8 cellular contexts compared by ENCODE assay signal in genomic region chr3:167740961-167741587, GRCh38. TPM values are rescaled to one million over a fixed set of nuclear protein-coding genes. Genes with fewer than 3 reads are reported as not detected.
DNase-seq lines count a peak whose midpoint lies in the region; ATAC-seq and TF ChIP-seq lines count a peak whose summit lies in the region.

No MANE protein-coding gene starts in this region.

- peaks cover 16% of the 10 kb centered on the region for H3K27me3 Mint-ChIP-seq in type B pancreatic cell

- peak; percentile 64 for TF ChIP-seq CTCF in type B pancreatic cell (conservative IDR thresholded peaks at IDR 0.05)

- H3K36me3 Mint-ChIP-seq in activated naive CD4-positive, alpha-beta T cell treated with anti-CD3 and anti-CD28 coated beads, Interleukin-2, amount 50 U/mL, for 72 hours = no peaks in the 10 kb centered on the region
- H3K36me3 Mint-ChIP-seq in type B pancreatic cell = no peaks in the 10 kb centered on the region

- ATAC-seq in GM18870 (IDR thresholded peaks at IDR 0.05; ENCODE audit: unreplicated experiment) (peak; percentile 87), HG02973 (IDR thresholded peaks at IDR 0.05; ENCODE audit: unreplicated experiment) (peak; percentile 86)
- peak; percentile 41 to 79 for ATAC-seq in activated naive CD4-positive, alpha-beta T cell treated with anti-CD3 and anti-CD28 coated beads, Interleukin-2, amount 50 U/mL, for 72 hours

- no peak overlapping the region for H3K4me3 Mint-ChIP-seq in type B pancreatic cell

- peak; percentile 71 for DNase-seq in DMS 273 (lab: John Stamatoyannopoulos, UW; ENCODE audit: unreplicated experiment)
- DNase-seq in NCI-H2107 (lab: John Stamatoyannopoulos, UW) = peak; percentile 24
- DNase-seq in activated naive CD4-positive, alpha-beta T cell treated with anti-CD3 and anti-CD28 coated beads, Interleukin-2, amount 50 U/mL, for 72 hours (ENCODE audit: low spot score in 2 of 2) = no peak
- peak; percentile 56 for DNase-seq in iris pigment epithelial cell (ENCODE audit: low read depth)
- no peak for DNase-seq in type B pancreatic cell (ENCODE audit: extremely low spot score, unreplicated experiment)
- DNase-seq in 8988T = no peak

- H3K9me3 Mint-ChIP-seq in activated naive CD4-positive, alpha-beta T cell treated with anti-CD3 and anti-CD28 coated beads, Interleukin-2, amount 50 U/mL, for 72 hours = no peaks in the 10 kb centered on the region
- H3K9me3 Mint-ChIP-seq in type B pancreatic cell = no peaks in the 10 kb centered on the region

- no peaks in the 10 kb centered on the region for H3K4me1 Mint-ChIP-seq in type B pancreatic cell (ENCODE audit: unreplicated experiment)

- H3K27ac Mint-ChIP-seq in activated naive CD4-positive, alpha-beta T cell treated with anti-CD3 and anti-CD28 coated beads, Interleukin-2, amount 50 U/mL, for 72 hours = no peak overlapping the region
- no peak overlapping the region for H3K27ac Mint-ChIP-seq in type B pancreatic cell

RNA-seq across cellular contexts. Expression of gene SERPINI1, which starts 5.6 kb away (rescaled TPM):
- 1 to 10 TPM; 1.4 TPM for total RNA-seq in activated naive CD4-positive, alpha-beta T cell treated with anti-CD3 and anti-CD28 coated beads, Interleukin-2, amount 50 U/mL, for 72 hours
- total RNA-seq in type B pancreatic cell (ENCODE audit: low replicate concordance) = 27.2 and 33.8 TPM in 2 replicates

RNA-seq across cellular contexts. Expression of gene PDCD10, which starts 6.4 kb away (rescaled TPM):
- total RNA-seq in activated naive CD4-positive, alpha-beta T cell treated with anti-CD3 and anti-CD28 coated beads, Interleukin-2, amount 50 U/mL, for 72 hours = 10 to 100 TPM; 60.3 to 75.5 TPM
- 43.3 and 58.9 TPM in 2 replicates for total RNA-seq in type B pancreatic cell (ENCODE audit: low replicate concordance)

Comparison
In these comparisons a context has a peak if more than half of its experiments do, and no peak if none do; other contexts are left out.
1. DNase-seq: peak in DMS 273 (single experiment), NCI-H2107 (single experiment) and iris pigment epithelial cell (single experiment); none in activated naive CD4-positive, alpha-beta T cell treated with anti-CD3 and anti-CD28 coated beads, Interleukin-2, amount 50 U/mL, for 72 hours (0 of 2), type B pancreatic cell (single experiment) and 8988T (single experiment).
2. RNA of gene SERPINI1, which starts 5.6 kb away (total RNA-seq): 27.2 to 33.8 TPM in type B pancreatic cell; 1.4 TPM in activated naive CD4-positive, alpha-beta T cell treated with anti-CD3 and anti-CD28 coated beads, Interleukin-2, amount 50 U/mL, for 72 hours; every median in the first group is over 10 times any median in the second.
3. Peak in every context shown above with its lines, with median percentiles within 50 percentile points of each other: ATAC-seq.